Comparison of ENCODE assay signal across 8 cellular contexts in genomic region chr17:82098169-82098938, GRCh38. TPM values are rescaled to one million over a fixed set of nuclear protein-coding genes. Genes with fewer than 3 reads are reported as not detected.
DNase-seq lines count a peak whose midpoint lies in the region; ATAC-seq and TF ChIP-seq lines count a peak whose summit lies in the region.

FASN (minus strand) TSS chr17:82098236; CDS start chr17:82096445, 1,791 bp downstream.

- H3K9me2 ChIP-seq in SU-DHL-6 (replicated peaks; ENCODE audit: insufficient read depth, low read length), result no peaks in the 10 kb centered on the region

- H3K27me3 ChIP-seq in SU-DHL-6 (ENCODE audit: low read length) (no peaks in the 10 kb centered on the region), upper lobe of left lung (no peaks in the 10 kb centered on the region)

- H3K4me3 ChIP-seq in SU-DHL-6 (ENCODE audit: insufficient read depth, low read length, poor library complexity, severe bottlenecking), result peak within 1 kb of the TSS; percentile 99
- peak within 1 kb of the TSS; percentile 68 to 95 (median 87) for H3K4me3 ChIP-seq in upper lobe of left lung

- 1% methylated on average over 29 of the region's 124 CpGs; no CpG with 5 or more reads in 1 of the 2 donors for WGBS in upper lobe of left lung, 2 donors

- H3K36me3 ChIP-seq in SU-DHL-6 (ENCODE audit: low read length) (0 out of 2 replicates have a peak, but pooled peaks cover 2% of the 10 kb centered on the region), upper lobe of left lung (peaks cover 6 to 29% (median 28%) of the 10 kb centered on the region in 4 donors)

- peak in 1 of 4 donors; percentile 49 for TF ChIP-seq EP300 in upper lobe of left lung (IDR thresholded peaks at IDR 0.05)

- H3K27ac ChIP-seq in SU-DHL-6 (ENCODE audit: low read depth, low read length) (peak within 1 kb of the TSS; percentile 94), upper lobe of left lung (peak within 1 kb of the TSS; percentile 95 to 99 (median 97))

- H3K9me3 ChIP-seq in SU-DHL-6 (ENCODE audit: insufficient read depth, low read length) (no peaks in the 10 kb centered on the region), upper lobe of left lung (no peaks in the 10 kb centered on the region)

- peak; percentile 69 for ATAC-seq in HG02759 (IDR thresholded peaks at IDR 0.05; ENCODE audit: unreplicated experiment)
- ATAC-seq in upper lobe of left lung (ENCODE audit: low FRiP score in 2 of 2), result peak; percentile 87 to 93

- TF ChIP-seq CTCF in GM12873 (IDR thresholded peaks at IDR 0.05; ENCODE audit: insufficient read depth, low read depth, low read length, missing control alignments) (peak; percentile 40), SU-DHL-6 (IDR thresholded peaks at IDR 0.05; ENCODE audit: insufficient read depth, low read length, poor library complexity, severe bottlenecking) (peak; percentile 30), upper lobe of left lung (IDR thresholded peaks at IDR 0.05) (peak in 5 of 6 experiments; percentile 37 to 73 (median 58))

- peaks cover 23 to 74% (median 47%) of the 10 kb centered on the region in 4 donors for H3K4me1 ChIP-seq in upper lobe of left lung

- peak in 3 of 4 donors; percentile 95 to 99 (median 99) for TF ChIP-seq POLR2A in upper lobe of left lung (IDR thresholded peaks at IDR 0.05)

- H2AFZ ChIP-seq in SU-DHL-6 (ENCODE audit: low read depth, low read length, severe bottlenecking), result no peak within 1 kb of the TSS

- H3F3A ChIP-seq in SU-DHL-6 (ENCODE audit: insufficient read depth), result peaks cover 31% of the 10 kb centered on the region

- peak within 1 kb of the TSS; percentile 82 for H3K4me2 ChIP-seq in SU-DHL-6 (ENCODE audit: low read depth, low read length, poor library complexity, severe bottlenecking)

- H3K9ac ChIP-seq in SU-DHL-6 (ENCODE audit: low read length), result peak within 1 kb of the TSS; percentile 100

- no peaks in the 10 kb centered on the region; the same call in 1 of the 2 replicates for H4K20me1 ChIP-seq in SU-DHL-6 (ENCODE audit: low read depth, low read length)

- DNase-seq in NCI-H128 (lab: John Stamatoyannopoulos, UW; ENCODE audit: unreplicated experiment) (peak; percentile 72), cardiac septum (ENCODE audit: low spot score) (peak; percentile 96), posterior cingulate gyrus (peak; percentile 92 to 99 (median 94)), upper lobe of left lung (peak; percentile 94 to 99)
- DNase-seq in activated naive CD8-positive, alpha-beta T cell treated with anti-CD3 and anti-CD28 coated beads, Interleukin-2, amount 50 U/mL, for 16 hours (ENCODE audit: low read depth, low spot score), result peak; percentile 86

- H3K79me2 ChIP-seq in SU-DHL-6 (ENCODE audit: insufficient read depth, low read length), result peaks cover 32% of the 10 kb centered on the region

- intact Hi-C loops in cardiac septum (cut with DNase I), result loop anchor here (5.0 kb wide), 1 partner anchor 61 kb away; the partner anchor contains the start of gene DCXR
- intact Hi-C loops in posterior cingulate gyrus (cut with DNase I), result loop anchor here (5.0 kb wide), 3 partner anchors 41 to 66 kb away; partner anchors contain the start of gene RAC3

RNA-seq across cellular contexts. Expression of gene FASN, which starts in this region (rescaled TPM):
- total RNA-seq in cardiac septum, result 22.9 TPM
- total RNA-seq in upper lobe of left lung, result 100 to 1,000 TPM; 191 to 805 (median 577) TPM

Comparison
In these comparisons a context has a peak if more than half of its experiments do, and no peak if none do; other contexts are left out.
1. Peak in every context shown above with its lines: DNase-seq, ATAC-seq, H3K4me3 ChIP-seq and H3K27ac ChIP-seq.